ENCODE assay signal across 8 cellular contexts in genomic region chr7:157010588-157011332, GRCh38. TPM values are rescaled to one million over a fixed set of nuclear protein-coding genes. Genes with fewer than 3 reads are reported as not detected.
A peak's percentile ranks its signal among the peaks of the same experiment; 100 is the strongest.
DNase-seq lines count a peak whose midpoint lies in the region; ATAC-seq lines count a peak whose summit lies in the region.

Gene MNX1 (minus strand): TSS chr7:157010663. CDS start chr7:157010350, 313 bp downstream.

- no peaks in the 10 kb centered on the region for H3K36me3 ChIP-seq in muscle layer of duodenum (ENCODE audit: control insufficient read depth in 1 of 2, insufficient read depth in 2 of 2, low read length in 2 of 2)

- H3K27me3 ChIP-seq in muscle layer of duodenum (ENCODE audit: low read depth, low read length): peaks cover 40% of the 10 kb centered on the region

- DNase-seq in activated CD4-positive, alpha-beta T cell treated with anti-CD3 and anti-CD28 coated beads for 48 hours: peak; percentile 68
- no peak for DNase-seq in activated CD4-positive, alpha-beta T cell treated with anti-CD3 and anti-CD28 coated beads for 1 hour
- peak; percentile 89 for DNase-seq in NCI-H1436 (lab: John Stamatoyannopoulos, UW)
- DNase-seq in T1000 (lab: John Stamatoyannopoulos, UW): peak; percentile 31
- peak; percentile 11 for DNase-seq in effector CD4-positive, alpha-beta T cell
- no peak for DNase-seq in sciatic nerve (ENCODE audit: low spot score)

- peak within 1 kb of the TSS; percentile 39 to 68 for H3K4me3 ChIP-seq in muscle layer of duodenum (ENCODE audit: low read depth in 1 of 2, low read length in 2 of 2)

- intact Hi-C loops in sciatic nerve (cut with DNase I): no loop called here

- H3K9me3 ChIP-seq in muscle layer of duodenum (ENCODE audit: control insufficient read depth in 1 of 2, low read length in 2 of 2): no peaks in the 10 kb centered on the region

- peak; percentile 56 for ATAC-seq in HG02840 (IDR thresholded peaks at IDR 0.05; ENCODE audit: low FRiP score, unreplicated experiment)
- ATAC-seq in sciatic nerve: no peak

- no peak within 1 kb of the TSS for H3K27ac ChIP-seq in muscle layer of duodenum (ENCODE audit: low read length)

- peaks cover 0 to 32% of the 10 kb centered on the region in 2 donors for H3K4me1 ChIP-seq in muscle layer of duodenum (ENCODE audit: control insufficient read depth in 1 of 2, insufficient read depth in 2 of 2, low read length in 2 of 2)

RNA-seq across cellular contexts. Expression of gene MNX1, which starts in this region (rescaled TPM):
- not detected for total RNA-seq in sciatic nerve

Comparison
In these comparisons a context has a peak if more than half of its experiments do, and no peak if none do; other contexts are left out.
1. DNase-seq: peak in activated CD4-positive, alpha-beta T cell treated with anti-CD3 and anti-CD28 coated beads for 48 hours (single experiment), NCI-H1436 (single experiment), T1000 (single experiment) and effector CD4-positive, alpha-beta T cell (single experiment); none in activated CD4-positive, alpha-beta T cell treated with anti-CD3 and anti-CD28 coated beads for 1 hour (single experiment) and sciatic nerve (single experiment).